Comparison of ENCODE assay signal across 8 cellular contexts in the genomic region with DNA sequence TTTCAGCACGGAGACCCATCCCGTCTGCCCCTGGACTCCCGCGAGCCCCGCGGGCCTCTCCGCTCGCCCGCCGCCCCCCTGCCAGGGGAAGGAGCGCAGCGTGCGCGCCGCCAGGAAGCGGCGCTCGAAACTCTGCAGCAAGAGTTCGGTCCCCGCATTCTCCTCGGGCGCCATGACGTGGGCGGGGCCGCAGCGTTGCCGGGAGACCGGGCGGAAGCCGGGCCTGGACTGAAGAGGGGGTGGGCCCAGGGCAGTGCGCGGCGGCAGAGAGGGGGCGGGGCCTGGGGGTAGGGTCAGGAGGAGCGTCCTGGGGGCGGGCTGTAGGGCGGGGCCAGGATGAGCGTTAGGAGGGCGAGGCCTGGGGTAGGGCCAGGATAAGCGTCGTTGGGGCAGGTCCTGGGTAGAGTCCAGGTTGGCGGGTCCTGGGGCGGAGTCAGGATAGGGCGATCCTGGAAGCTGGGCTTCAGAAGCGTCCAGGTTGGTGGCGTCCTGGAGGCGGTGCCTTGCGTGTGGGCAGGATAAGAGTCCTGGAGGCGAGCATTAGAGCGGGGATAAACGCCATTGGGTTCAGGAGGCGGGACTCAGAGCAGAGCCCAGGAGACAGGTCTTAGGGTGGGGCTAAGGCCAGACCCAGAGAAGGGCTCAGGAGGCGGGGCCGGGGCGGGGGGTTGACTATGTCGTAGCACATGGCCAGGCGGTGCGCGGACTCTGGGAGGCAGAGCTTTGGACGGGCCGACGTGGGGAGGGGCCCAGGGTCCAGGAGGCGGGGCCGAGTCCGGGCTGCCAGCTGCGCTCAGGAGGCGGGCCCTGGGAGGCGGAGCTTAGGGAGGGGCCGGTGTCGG.
DNase-seq lines count a peak whose midpoint lies in the region; ATAC-seq, FAIRE-seq and TF ChIP-seq lines count a peak whose summit lies in the region.
"Not testable (repeated sequence)": the region's sequence is repeated elsewhere in the genome, so short reads cannot be mapped to it uniquely, and the experiment has no call there.

No MANE protein-coding gene starts in this region.

- not testable (repeated sequence) for TF ChIP-seq POLR2A in H54 (IDR thresholded peaks at IDR 0.05; ENCODE audit: low read depth, low read length)

- ATAC-seq in DND-41 (ENCODE audit: insufficient read depth, low read depth), result peak; percentile 100
- peak; percentile 100 for ATAC-seq in natural killer cell
- peak; percentile 100 for ATAC-seq in stimulated activated naive B cell treated with anti-CD40 and anti-IgM and Interleukin-4, amounts not matched to agents 10 μg/mL and 1 μg/mL and 100 μg/mL, for 72 hours (replicated peaks)

- H3K27ac ChIP-seq in DND-41 (ENCODE audit: low read length), result peak overlapping the region; percentile 76

- intact Hi-C loops in natural killer cell (cut with micrococcal nuclease), result not testable (repeated sequence)

- not testable (repeated sequence) for H3K36me3 Mint-ChIP-seq in natural killer cell
- peaks cover 0 to 24% of the 10 kb centered on the region in 2 donors for H3K36me3 Mint-ChIP-seq in stimulated activated naive B cell treated with anti-CD40 and anti-IgM and Interleukin-4, amounts not matched to agents 10 μg/mL and 1 μg/mL and 100 μg/mL, for 72 hours

- not testable (repeated sequence) for H3K36me3 ChIP-seq in DND-41 (ENCODE audit: insufficient read depth, low read length)

- H3K79me2 ChIP-seq in DND-41 (ENCODE audit: insufficient read depth, low read length), result not testable (repeated sequence)

- peak overlapping the region; percentile 99 for H3K4me3 Mint-ChIP-seq in natural killer cell
- peak overlapping the region; percentile 98 to 99 for H3K4me3 Mint-ChIP-seq in stimulated activated naive B cell treated with anti-CD40 and anti-IgM and Interleukin-4, amounts not matched to agents 10 μg/mL and 1 μg/mL and 100 μg/mL, for 72 hours

- peaks cover 10 to 13% of the 10 kb centered on the region in 2 donors for H3K4me1 Mint-ChIP-seq in natural killer cell
- H3K4me1 Mint-ChIP-seq in stimulated activated naive B cell treated with anti-CD40 and anti-IgM and Interleukin-4, amounts not matched to agents 10 μg/mL and 1 μg/mL and 100 μg/mL, for 72 hours, result peaks cover 6 to 12% of the 10 kb centered on the region in 2 donors

- H3K4me1 ChIP-seq in DND-41 (ENCODE audit: insufficient read depth, low read length), result peaks cover 14% of the 10 kb centered on the region

- H2AFZ ChIP-seq in DND-41 (ENCODE audit: low read depth, low read length), result peak overlapping the region; percentile 83

- peak overlapping the region; percentile 70 for H3K4me2 ChIP-seq in DND-41 (ENCODE audit: insufficient read depth, low read length)

- not testable (repeated sequence) for H4K20me1 ChIP-seq in DND-41 (ENCODE audit: insufficient read depth, low read length)

- DNase-seq in DND-41 (peak; percentile 97), H54 (ENCODE audit: insufficient read length, low spot score) (peak; percentile 28), LNCaP clone FGC (ENCODE audit: low read depth) (peak; percentile 97), SHP77 (lab: John Stamatoyannopoulos, UW) (peak; percentile 90 to 92), fibroblast of pulmonary artery (ENCODE audit: low read depth) (peak; percentile 96), natural killer cell (peak; percentile 89)
- peak; percentile 99 for DNase-seq in activated effector memory CD4-positive, alpha-beta T cell treated with anti-CD3 and anti-CD28 coated beads, Interleukin-2, amount 50 U/mL, for 16 hours
- peak; percentile 97 for DNase-seq in stimulated activated naive B cell treated with anti-CD40 and anti-IgM and Interleukin-4, amounts not matched to agents 10 μg/mL and 1 μg/mL and 100 μg/mL, for 72 hours

- H3K27me3 ChIP-seq in DND-41 (ENCODE audit: insufficient read depth, low read length, poor library complexity), result not testable (repeated sequence)

- H3K27me3 Mint-ChIP-seq in natural killer cell (ENCODE audit: low read depth in 2 of 2); stimulated activated naive B cell treated with anti-CD40 and anti-IgM and Interleukin-4, amounts not matched to agents 10 μg/mL and 1 μg/mL and 100 μg/mL, for 72 hours: not testable (repeated sequence)

- H3K9me3 Mint-ChIP-seq in natural killer cell; stimulated activated naive B cell treated with anti-CD40 and anti-IgM and Interleukin-4, amounts not matched to agents 10 μg/mL and 1 μg/mL and 100 μg/mL, for 72 hours: not testable (repeated sequence)

- peak overlapping the region; percentile 95 to 97 for H3K27ac Mint-ChIP-seq in natural killer cell
- H3K27ac Mint-ChIP-seq in stimulated activated naive B cell treated with anti-CD40 and anti-IgM and Interleukin-4, amounts not matched to agents 10 μg/mL and 1 μg/mL and 100 μg/mL, for 72 hours, result peak overlapping the region; percentile 99

- not testable (repeated sequence) for H3K9me3 ChIP-seq in DND-41 (ENCODE audit: insufficient read depth, low read length, severe bottlenecking)

- FAIRE-seq in H54 (lab: Jason Lieb, UNC), result peak; percentile 48

- H3K4me3 ChIP-seq in DND-41 (ENCODE audit: low read depth in 1 of 2, low read length in 2 of 2) (peak overlapping the region; percentile 41 to 63; a peak in 3 of 4 replicates), LNCaP clone FGC (ENCODE audit: low read depth, low read length) (peak overlapping the region; percentile 67), fibroblast of pulmonary artery (replicated peaks; ENCODE audit: low read depth, low read length) (peak overlapping the region; percentile 54)

- TF ChIP-seq CTCF in DND-41 (IDR thresholded peaks at IDR 0.05; ENCODE audit: borderline replicate concordance, extremely low read depth, low read length, poor library complexity, severe bottlenecking); fibroblast of pulmonary artery (IDR thresholded peaks at IDR 0.05; ENCODE audit: low read length, missing control alignments); natural killer cell (IDR thresholded peaks at IDR 0.05): not testable (repeated sequence)
- 0 out of 2 replicates have a peak, but pooled peaks have one; percentile 17 for TF ChIP-seq CTCF in LNCaP clone FGC (IDR thresholded peaks at IDR 0.05; ENCODE audit: control insufficient read depth, extremely low read depth, insufficient read depth)

- peak overlapping the region; percentile 63 for H3K9ac ChIP-seq in DND-41 (ENCODE audit: low read depth, low read length)

Comparison
In these comparisons a context has a peak if more than half of its experiments do, and no peak if none do; other contexts are left out.
1. Peak in every context shown above with its lines: DNase-seq, ATAC-seq, H3K4me3 ChIP-seq and H3K27ac ChIP-seq.
2. DNase-seq: peak in every context shown above with its lines; median percentile 99 in activated effector memory CD4-positive, alpha-beta T cell treated with anti-CD3 and anti-CD28 coated beads, Interleukin-2, amount 50 U/mL, for 16 hours; 97 in DND-41; 97 in LNCaP clone FGC; 97 in stimulated activated naive B cell treated with anti-CD40 and anti-IgM and Interleukin-4, amounts not matched to agents 10 μg/mL and 1 μg/mL and 100 μg/mL, for 72 hours; 96 in fibroblast of pulmonary artery; 91 in SHP77; 89 in natural killer cell; 28 in H54.